In the genomic region with DNA sequence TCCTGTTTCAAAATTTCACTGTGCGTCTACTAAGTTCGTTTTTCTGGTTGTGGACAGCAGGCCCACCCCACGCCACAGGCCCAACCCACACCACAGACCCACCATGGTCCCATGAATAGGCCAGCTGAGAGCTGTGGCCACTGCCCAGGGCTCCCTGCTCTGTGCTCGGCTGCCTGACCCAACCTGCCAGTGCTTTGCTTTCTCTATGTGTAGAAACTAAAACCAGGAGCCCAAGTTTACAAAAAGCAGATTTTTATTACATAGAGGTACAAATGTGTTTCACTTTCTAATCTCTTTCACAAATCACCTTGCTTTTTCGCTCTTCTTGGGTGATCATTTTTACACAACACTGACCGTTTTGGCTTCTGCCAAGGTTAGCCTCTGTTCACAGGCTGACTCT, we compare ENCODE assay signal across 15 cellular contexts.
A peak's percentile ranks its signal among the peaks of the same experiment; 100 is the strongest.
DNase-seq lines count a peak whose midpoint lies in the region; ATAC-seq and TF ChIP-seq lines count a peak whose summit lies in the region.
"Had no signal": no experiment of that assay in that cellular context is flagged by ENCODE, and none has a peak within 500 bp of the region (broad histone marks: within the 10 kb centered on the region; RNA-seq: fewer than 3 reads in every experiment).

No MANE protein-coding gene starts in this region.

- H3K27ac ChIP-seq in esophagus muscularis mucosa (replicated peaks in 1 of 4) (no peak overlapping the region), substantia nigra (ENCODE audit: low read depth, low read length, poor library complexity, severe bottlenecking) (no peak overlapping the region)
- H3K27ac ChIP-seq: C4-2B, PC-9, SJCRH30 had no signal

- intact Hi-C loops in esophagus muscularis mucosa (cut with DNase I), result no loop called here

- 88% methylated on average over 6 of the region's 6 CpGs for WGBS in esophagus muscularis mucosa

- DNase-seq in GM13977 (ENCODE audit: low spot score) (peak; percentile 60), GM20000 (ENCODE audit: low spot score) (peak; percentile 63), esophagus muscularis mucosa (ENCODE audit: extremely low spot score) (peak; percentile 66), NCI-H1694 treated with DMSO at 0.1 percent for 48 hours (lab: John Stamatoyannopoulos, UW) (no peak), substantia nigra (lab: John Stamatoyannopoulos, UW) (no peak)
- DNase-seq: GDM1, NCI-H187 treated with DMSO at 0.1 percent for 48 hours, NCI-H446, NCI-H748 treated with DMSO at 0.1 percent for 48 hours, PC-9, SJCRH30 had no signal

- H3K36me3 ChIP-seq in esophagus muscularis mucosa, result peaks cover 48 to 86% (median 76%) of the 10 kb centered on the region in 4 donors

- H3K4me3 ChIP-seq in esophagus muscularis mucosa, result no peak overlapping the region
- H3K4me3 ChIP-seq: PC-9, SJCRH30 had no signal

- no peak for TF ChIP-seq EP300 in esophagus muscularis mucosa (IDR thresholded peaks at IDR 0.05)

- ATAC-seq in HG03097 (IDR thresholded peaks at IDR 0.05; ENCODE audit: low FRiP score, unreplicated experiment), result peak; percentile 61
- ATAC-seq in GM21381 (IDR thresholded peaks at IDR 0.05; ENCODE audit: unreplicated experiment), result no peak
- ATAC-seq: HCT116 had no signal

- no peak for TF ChIP-seq CTCF in GM13977 (IDR thresholded peaks at IDR 0.05; ENCODE audit: extremely low read depth, insufficient read depth, missing control alignments)
- no peak for TF ChIP-seq CTCF in GM20000 (IDR thresholded peaks at IDR 0.05; ENCODE audit: extremely low read depth, missing control alignments)
- no peak for TF ChIP-seq CTCF in esophagus muscularis mucosa (IDR thresholded peaks at IDR 0.05)

- in situ Hi-C loops in GM13977 (cut with MboI; ENCODE audit: low pct_unique_long_range_greater_than_20kb, low sequenced_read_pairs, unreplicated experiment), result no loop called here

- H3K27me3 ChIP-seq in esophagus muscularis mucosa, result no peaks in the 10 kb centered on the region
- H3K27me3 ChIP-seq: SJCRH30 had no signal

- no peaks in the 10 kb centered on the region for H3K4me1 ChIP-seq in esophagus muscularis mucosa
- H3K4me1 ChIP-seq: SJCRH30 had no signal

- no peak for TF ChIP-seq POLR2A in esophagus muscularis mucosa (IDR thresholded peaks at IDR 0.05; ENCODE audit: low read depth)

- H3K9me3 ChIP-seq in esophagus muscularis mucosa, result no peaks in the 10 kb centered on the region
- H3K9me3 ChIP-seq: SJCRH30 had no signal

Comparison
In these comparisons a context has a peak if more than half of its experiments do, and no peak if none do; other contexts are left out.
1. DNase-seq: peak in GM13977 (single experiment), GM20000 (single experiment) and esophagus muscularis mucosa (single experiment); none in NCI-H1694 treated with DMSO at 0.1 percent for 48 hours (single experiment) and substantia nigra (0 of 49).